ENCODE assay signal across 19 cellular contexts in genomic region chr12:3120701-3121100, GRCh38. TPM values are rescaled to one million over a fixed set of nuclear protein-coding genes. Genes with fewer than 3 reads are reported as not detected.
DNase-seq lines count a peak whose midpoint lies in the region; ATAC-seq and TF ChIP-seq lines count a peak whose summit lies in the region.
"Had no signal": no experiment of that assay in that cellular context is flagged by ENCODE, and none has a peak within 500 bp of the region (broad histone marks: within the 10 kb centered on the region; RNA-seq: fewer than 3 reads in every experiment).

No MANE protein-coding gene starts in this region.

- no peak for DNase-seq in HFFc6
- no peak for DNase-seq in coronary artery (ENCODE audit: low spot score)
- no peak for DNase-seq in mesenchymal stem cell
- DNase-seq in stomach, result no peak
- no peak for DNase-seq in activated CD4-positive, alpha-beta T cell treated with anti-CD3 and anti-CD28 coated beads for 4 hours
- DNase-seq in SIG-M5 (lab: John Stamatoyannopoulos, UW), result no peak
- DNase-seq: activated CD4-positive, alpha-beta memory T cell treated with anti-CD3 and anti-CD28 coated beads, Interleukin-2, amount 10 ng/mL, durations not matched to agents 7 days and 5 days; activated T-cell treated with anti-CD3 and anti-CD28 coated beads, Interleukin-2, amount 50 U/mL, for 48 hours; cerebellar nuclear complex; immature natural killer cell; Karpas-422; midbrain; NCI-H1105 treated with DMSO at 0.1 percent for 48 hours; RPMI8226; stimulated activated naive B cell treated with anti-CD40 and anti-IgM and Interleukin-4, amounts not matched to agents 10 μg/mL and 1 μg/mL and 100 μg/mL, for 72 hours; T-cell had no signal

- no peak for TF ChIP-seq POLR2A in stomach (IDR thresholded peaks at IDR 0.05)

- H2BK12ac ChIP-seq in mesenchymal stem cell (ENCODE audit: low read length in 2 of 2), result no peak overlapping the region

- no peak overlapping the region for H3K4me3 Mint-ChIP-seq in HFFc6
- H3K4me3 Mint-ChIP-seq: activated CD4-positive, alpha-beta memory T cell treated with anti-CD3 and anti-CD28 coated beads, Interleukin-2, amount 10 ng/mL, durations not matched to agents 7 days and 5 days; immature natural killer cell; stimulated activated naive B cell treated with anti-CD40 and anti-IgM and Interleukin-4, amounts not matched to agents 10 μg/mL and 1 μg/mL and 100 μg/mL, for 72 hours had no signal

- ATAC-seq in HG02840 (IDR thresholded peaks at IDR 0.05; ENCODE audit: low FRiP score, unreplicated experiment), result no peak
- no peak for ATAC-seq in HG03175 (IDR thresholded peaks at IDR 0.05; ENCODE audit: unreplicated experiment)
- ATAC-seq: T-cell had no signal

- peak overlapping the region; percentile 93; the same call in 1 of the 2 replicates for H3K27ac Mint-ChIP-seq in HFFc6
- H3K27ac Mint-ChIP-seq: activated CD4-positive, alpha-beta memory T cell treated with anti-CD3 and anti-CD28 coated beads, Interleukin-2, amount 10 ng/mL, durations not matched to agents 7 days and 5 days; immature natural killer cell; stimulated activated naive B cell treated with anti-CD40 and anti-IgM and Interleukin-4, amounts not matched to agents 10 μg/mL and 1 μg/mL and 100 μg/mL, for 72 hours; T-cell had no signal

- H3K4ac ChIP-seq in mesenchymal stem cell (ENCODE audit: low read depth in 1 of 2, low read length in 2 of 2), result peak overlapping the region in 1 of 2 experiments; percentile 46

- peak overlapping the region; percentile 59 to 88 for H3K27ac ChIP-seq in coronary artery
- no peak overlapping the region for H3K27ac ChIP-seq in mesenchymal stem cell (ENCODE audit: low read length, poor library complexity, severe bottlenecking)
- H3K27ac ChIP-seq in stomach, result peak overlapping the region in 4 of 5 donors; percentile 30 to 69 (median 51)
- H3K27ac ChIP-seq: VCaP had no signal

- peaks cover 15% of the 10 kb centered on the region for H3K79me1 ChIP-seq in mesenchymal stem cell (replicated peaks; ENCODE audit: low read length, poor library complexity, severe bottlenecking)

- 0 out of 2 replicates have a peak, but pooled peaks cover 4% of the 10 kb centered on the region for H3K9me3 Mint-ChIP-seq in HFFc6
- H3K9me3 Mint-ChIP-seq: activated CD4-positive, alpha-beta memory T cell treated with anti-CD3 and anti-CD28 coated beads, Interleukin-2, amount 10 ng/mL, durations not matched to agents 7 days and 5 days; immature natural killer cell; stimulated activated naive B cell treated with anti-CD40 and anti-IgM and Interleukin-4, amounts not matched to agents 10 μg/mL and 1 μg/mL and 100 μg/mL, for 72 hours; T-cell had no signal

- intact Hi-C loops in stomach (cut with DNase I; ENCODE audit: low total_unique reads), result no loop called here

- TF ChIP-seq EP300 in stomach (IDR thresholded peaks at IDR 0.05), result no peak

- TF ChIP-seq CTCF in HFFc6 (IDR thresholded peaks at IDR 0.05) (no peak), coronary artery (IDR thresholded peaks at IDR 0.05) (no peak), stomach (IDR thresholded peaks at IDR 0.05) (no peak)

- H3K9me3 ChIP-seq in mesenchymal stem cell (ENCODE audit: control insufficient read depth, low read length) (peaks cover 16% of the 10 kb centered on the region), stomach (peaks cover 0 to 15% (median 9%) of the 10 kb centered on the region in 4 donors)

- no peak overlapping the region for H3K9ac ChIP-seq in mesenchymal stem cell (ENCODE audit: low read length)

- H3K23ac ChIP-seq in mesenchymal stem cell (ENCODE audit: low read length in 2 of 2), result no peak overlapping the region

- H2BK15ac ChIP-seq in mesenchymal stem cell (ENCODE audit: low read depth, poor library complexity, severe bottlenecking), result no peak overlapping the region

- peaks cover 71% of the 10 kb centered on the region for H3K4me1 Mint-ChIP-seq in HFFc6 (ENCODE audit: low read depth)

- no peak overlapping the region for H2AFZ ChIP-seq in mesenchymal stem cell (ENCODE audit: low read depth, low read length)

- 0 out of 2 replicates have a peak, but pooled peaks cover 2% of the 10 kb centered on the region for H3K27me3 Mint-ChIP-seq in HFFc6 (ENCODE audit: insufficient read depth)

- H3K14ac ChIP-seq in mesenchymal stem cell (ENCODE audit: low read length in 2 of 2), result no peak overlapping the region

- peak overlapping the region; percentile 3 for H4K91ac ChIP-seq in mesenchymal stem cell (ENCODE audit: low read length)

- no peak overlapping the region for H4K8ac ChIP-seq in mesenchymal stem cell (ENCODE audit: low read length)

- H3K4me1 ChIP-seq in mesenchymal stem cell (ENCODE audit: control insufficient read depth, insufficient read depth, low read depth, low read length) (peaks cover 44% of the 10 kb centered on the region), stomach (peaks cover 12 to 61% (median 33%) of the 10 kb centered on the region in 4 donors)

- 98% methylated on average over 5 of the region's 5 CpGs for WGBS in mesenchymal stem cell
- 88 to 95% (median 89%) methylated on average over 4 to 5 of the region's 5 CpGs for WGBS in stomach, 5 donors

- H3K4me2 ChIP-seq in mesenchymal stem cell (ENCODE audit: low read length, poor library complexity, severe bottlenecking), result no peak overlapping the region

- H2BK120ac ChIP-seq in mesenchymal stem cell (ENCODE audit: low read depth, low read length), result no peak overlapping the region

- no peak overlapping the region for H3K18ac ChIP-seq in mesenchymal stem cell (ENCODE audit: low read depth in 1 of 2, low read length in 2 of 2)

- peaks cover 0 to 6% of the 10 kb centered on the region in 2 experiments for H3K36me3 ChIP-seq in mesenchymal stem cell (ENCODE audit: control insufficient read depth in 1 of 2, insufficient read depth in 2 of 2, low read depth in 1 of 2, low read length in 2 of 2)
- no peaks in the 10 kb centered on the region for H3K36me3 ChIP-seq in stomach

- H3K27me3 ChIP-seq in mesenchymal stem cell (ENCODE audit: control insufficient read depth in 1 of 2, insufficient read depth in 1 of 2, low read length in 2 of 2) (peaks cover 0 to 3% of the 10 kb centered on the region in 2 experiments), stomach (no peaks in the 10 kb centered on the region)

- peak overlapping the region; percentile 88 for H2AK5ac ChIP-seq in mesenchymal stem cell (ENCODE audit: low read length, severe bottlenecking)

- peaks cover 4% of the 10 kb centered on the region for H3K36me3 Mint-ChIP-seq in HFFc6 (ENCODE audit: low read depth)
- H3K36me3 Mint-ChIP-seq: immature natural killer cell; stimulated activated naive B cell treated with anti-CD40 and anti-IgM and Interleukin-4, amounts not matched to agents 10 μg/mL and 1 μg/mL and 100 μg/mL, for 72 hours; T-cell had no signal

- H2BK5ac ChIP-seq in mesenchymal stem cell (ENCODE audit: low read depth, low read length, poor library complexity, severe bottlenecking), result no peak overlapping the region

- H3K4me3 ChIP-seq in coronary artery (no peak overlapping the region), mesenchymal stem cell (ENCODE audit: insufficient read depth in 1 of 2, low read depth in 1 of 2, low read length in 2 of 2) (no peak overlapping the region), stomach (no peak overlapping the region)

RNA-seq across cellular contexts. Expression of gene TSPAN9, which starts 43.5 kb away (rescaled TPM):
- 10 to 100 TPM; 18.1 to 35.8 (median 22.7) TPM for total RNA-seq in HFFc6 (2021; fragmentation: NEBNext Ultra II Directional; extraction: Animal tissue kit (Norgen Biotek cat#: 25700))
- polyA plus RNA-seq in mesenchymal stem cell (2013, experiment 1 of 2), result 22.0 TPM
- polyA plus RNA-seq in mesenchymal stem cell (2013, experiment 2 of 2), result 21.7 TPM
- total RNA-seq in stomach, result 10 to 100 TPM in 3 of 5 donors, 1 to 10 TPM in 2; 1.4 to 58.3 (median 15.6) TPM
- 1 to 10 TPM; 4.1 to 9.4 (median 6.4) TPM for polyA plus RNA-seq in stomach
